ENCODE assay signal across 25 cellular contexts in the genomic region with DNA sequence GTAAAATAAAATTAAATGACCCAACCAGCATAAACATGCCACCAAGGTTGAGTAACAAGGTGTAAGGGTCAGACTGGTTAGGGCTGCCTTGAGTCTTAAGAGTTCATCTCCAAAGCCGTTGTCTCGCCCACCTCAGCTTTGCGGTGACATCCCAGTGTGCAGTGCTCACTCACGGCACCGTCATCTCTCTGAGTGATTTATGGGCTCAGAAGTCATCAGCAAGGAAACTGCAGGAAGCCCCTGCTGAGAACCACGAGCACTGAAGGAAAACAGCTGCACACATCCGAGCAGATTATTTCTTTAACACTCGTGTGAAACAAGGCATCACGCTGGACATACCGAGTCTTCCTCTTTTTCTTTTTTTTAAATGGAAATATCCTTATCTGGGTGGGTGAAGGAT.
DNase-seq lines count a peak whose midpoint lies in the region; ATAC-seq and TF ChIP-seq lines count a peak whose summit lies in the region.
"Had no signal": no experiment of that assay in that cellular context is flagged by ENCODE, and none has a peak within 500 bp of the region (broad histone marks: within the 10 kb centered on the region; RNA-seq: fewer than 3 reads in every experiment).

No MANE protein-coding gene starts in this region.

- in situ Hi-C loops in IMR-90 (cut with MboI; ENCODE audit: low sequenced_read_pairs), result no loop called here

- no peak overlapping the region for H2BK5ac ChIP-seq in IMR-90 (ENCODE audit: low read depth, low read length, poor library complexity, severe bottlenecking)

- H2AK5ac ChIP-seq in IMR-90 (ENCODE audit: low read depth, low read length), result no peak overlapping the region

- no peak overlapping the region for H4K91ac ChIP-seq in IMR-90 (ENCODE audit: insufficient read depth, low read depth, low read length)

- H3K14ac ChIP-seq in IMR-90 (replicated peaks; ENCODE audit: low read depth, low read length), result 0 out of 2 replicates have a peak overlapping the region, but pooled peaks have one; percentile 0

- ATAC-seq in IMR-90 (ENCODE audit: low read depth) (no peak), psoas muscle (no peak)
- ATAC-seq: activated CD4-positive, alpha-beta T cell treated with anti-CD3 and anti-CD28 coated beads for 36 hours; left cardiac atrium; Panc1; right cardiac atrium; stimulated activated naive CD8-positive, alpha-beta T cell treated with anti-CD3 and anti-CD28 coated beads, Interleukin-15, amount 100 ng/mL, for 72 hours had no signal

- H3K27ac ChIP-seq in IMR-90 (ENCODE audit: insufficient read depth, low read length) (no peak overlapping the region), psoas muscle (no peak overlapping the region)
- H3K27ac ChIP-seq: ovary, tibial nerve had no signal

- POLR2A ChIA-PET in IMR-90 (lab: Charles Lee; ENCODE audit: unreplicated experiment), result no interaction called here

- H3K79me1 ChIP-seq in IMR-90 (ENCODE audit: low read depth in 1 of 2, low read length in 2 of 2), result no peaks in the 10 kb centered on the region

- no peaks in the 10 kb centered on the region for H3K9me1 ChIP-seq in IMR-90 (ENCODE audit: insufficient read depth, low read length)

- no peak overlapping the region for H2BK120ac ChIP-seq in IMR-90 (ENCODE audit: low read depth, low read length)

- H2BK20ac ChIP-seq in IMR-90 (ENCODE audit: low read depth, low read length), result no peak overlapping the region

- CTCF ChIA-PET in IMR-90 (lab: Yijun Ruan, JAX), result no interaction called here

- no peak overlapping the region for H3K9ac ChIP-seq in IMR-90 (ENCODE audit: low read depth, low read length)

- TF ChIP-seq CTCF in IMR-90 (conservative IDR thresholded peaks at IDR 0.05; ENCODE audit: low read depth, low read length) (no peak), osteocyte (IDR thresholded peaks at IDR 0.05) (no peak), psoas muscle (IDR thresholded peaks at IDR 0.05) (no peak)

- H2AK9ac ChIP-seq in IMR-90 (replicated peaks; ENCODE audit: low read depth, low read length, poor library complexity), result no peak overlapping the region

- H4K5ac ChIP-seq in IMR-90 (ENCODE audit: low read depth, low read length), result no peak overlapping the region

- no peak overlapping the region for H3K27ac Mint-ChIP-seq in osteocyte (ENCODE audit: unreplicated experiment)
- H3K27ac Mint-ChIP-seq: activated CD4-positive, alpha-beta T cell treated with anti-CD3 and anti-CD28 coated beads for 36 hours; CD4-positive, CD25-positive, alpha-beta regulatory T cell; dendritic cell treated with granulocyte-macrophage colony-stimulating factor and Interleukin-4, amounts not matched to agents 40 ng/mL and 50 ng/mL, for 4 days; stimulated activated naive CD8-positive, alpha-beta T cell treated with anti-CD3 and anti-CD28 coated beads, Interleukin-15, amount 100 ng/mL, for 72 hours had no signal

- no peaks in the 10 kb centered on the region for H4K20me1 ChIP-seq in IMR-90 (ENCODE audit: insufficient read depth, low read length)

- 53% methylated on average over 3 of the region's 10 CpGs; no CpG with 5 or more reads in 1 of the 2 experiments for WGBS in IMR-90 (ENCODE audit: extremely low coverage in 2 of 2, insufficient read length in 1 of 2), 2 experiments
- WGBS in psoas muscle, 3 donors, result 22 to 25% (median 23%) methylated on average over 10 of the region's 10 CpGs

- H3K23ac ChIP-seq in IMR-90 (ENCODE audit: low read depth, low read length), result no peak overlapping the region

- BruUV-seq in IMR-90 (replicated peaks; lab: Mats Ljungman, UMichigan), result no TSS peak

- H3K4me1 ChIP-seq in IMR-90 (ENCODE audit: control insufficient read depth, insufficient read depth, low read length), result no peaks in the 10 kb centered on the region
- no peaks in the 10 kb centered on the region for H3K4me1 ChIP-seq in psoas muscle
- H3K4me1 ChIP-seq: tibial nerve had no signal

- DNase-seq in IMR-90 (peak; percentile 5), RPMI7951 (ENCODE audit: low read depth) (peak; percentile 11), glomerular visceral epithelial cell (ENCODE audit: extremely low spot score) (peak; percentile 36), osteocyte (ENCODE audit: extremely low spot score, unreplicated experiment) (no peak), SKM-1 treated with dmso at 0.1 percent for 144 hours (lab: John Stamatoyannopoulos, UW; ENCODE audit: unreplicated experiment) (no peak), psoas muscle (no peak), activated gamma-delta T cell treated with Interleukin-2 at 50 U/mL for 16 hours (no peak)
- DNase-seq: activated CD4-positive, alpha-beta T cell treated with anti-CD3 and anti-CD28 coated beads for 36 hours; activated CD8-positive, alpha-beta memory T cell treated with anti-CD3 and anti-CD28 coated beads for 24 hours; activated T-cell treated with anti-CD3 and anti-CD28 coated beads, Interleukin-2, amount 50 U/mL, for 1 hour; caudate nucleus; CD4-positive, CD25-positive, alpha-beta regulatory T cell; EL; glutamatergic neuron; Karpas-422; left cardiac atrium; NCI-H1048; NCI-H2029; NCI-H345; ovary; right cardiac atrium; stimulated activated naive CD8-positive, alpha-beta T cell treated with anti-CD3 and anti-CD28 coated beads, Interleukin-15, amount 100 ng/mL, for 72 hours had no signal

- H3K4me1 Mint-ChIP-seq in osteocyte (ENCODE audit: unreplicated experiment), result peaks cover 19% of the 10 kb centered on the region
- H3K4me1 Mint-ChIP-seq: activated CD4-positive, alpha-beta T cell treated with anti-CD3 and anti-CD28 coated beads for 36 hours; CD4-positive, CD25-positive, alpha-beta regulatory T cell; stimulated activated naive CD8-positive, alpha-beta T cell treated with anti-CD3 and anti-CD28 coated beads, Interleukin-15, amount 100 ng/mL, for 72 hours had no signal

- H3K36me3 ChIP-seq in IMR-90 (ENCODE audit: control insufficient read depth, insufficient read depth, low read length) (no peaks in the 10 kb centered on the region), psoas muscle (ENCODE audit: insufficient read depth in 1 of 2, low read depth in 1 of 2) (no peaks in the 10 kb centered on the region)
- H3K36me3 ChIP-seq: ovary, tibial nerve had no signal

- TF ChIP-seq POLR2A in IMR-90 (IDR thresholded peaks at IDR 0.05; ENCODE audit: low read depth, low read length), result no peak

- TF ChIP-seq RAD21 in IMR-90 (IDR thresholded peaks at IDR 0.05; ENCODE audit: low read length), result no peak

- peak overlapping the region; percentile 66 for H2AFZ ChIP-seq in IMR-90 (replicated peaks; ENCODE audit: low read length, poor library complexity)

- H3K9me3 ChIP-seq in IMR-90 (ENCODE audit: control insufficient read depth, insufficient read depth, low read length), result no peaks in the 10 kb centered on the region
- no peaks in the 10 kb centered on the region for H3K9me3 ChIP-seq in psoas muscle
- H3K9me3 ChIP-seq: ovary, tibial nerve had no signal

- dilution Hi-C loops in IMR-90 (cut with HindIII; ENCODE audit: low sequenced_read_pairs, unreplicated experiment), result no loop called here

- H3K18ac ChIP-seq in IMR-90 (ENCODE audit: low read depth, low read length), result no peak overlapping the region

- H2BK15ac ChIP-seq in IMR-90 (ENCODE audit: low read depth, low read length), result no peak overlapping the region

- peak overlapping the region in 1 of 2 experiments; percentile 62; a peak in 2 of 4 replicates for H4K8ac ChIP-seq in IMR-90 (ENCODE audit: low read depth in 2 of 2, low read length in 2 of 2)

- H3K4me3 Mint-ChIP-seq in osteocyte (ENCODE audit: unreplicated experiment), result peak overlapping the region; percentile 60
- H3K4me3 Mint-ChIP-seq: activated CD4-positive, alpha-beta T cell treated with anti-CD3 and anti-CD28 coated beads for 36 hours; CD4-positive, CD25-positive, alpha-beta regulatory T cell; dendritic cell treated with granulocyte-macrophage colony-stimulating factor and Interleukin-4, amounts not matched to agents 40 ng/mL and 50 ng/mL, for 4 days; stimulated activated naive CD8-positive, alpha-beta T cell treated with anti-CD3 and anti-CD28 coated beads, Interleukin-15, amount 100 ng/mL, for 72 hours had no signal

- no peaks in the 10 kb centered on the region for H3K27me3 Mint-ChIP-seq in osteocyte (ENCODE audit: unreplicated experiment)
- H3K27me3 Mint-ChIP-seq: activated CD4-positive, alpha-beta T cell treated with anti-CD3 and anti-CD28 coated beads for 36 hours; CD4-positive, CD25-positive, alpha-beta regulatory T cell; dendritic cell treated with granulocyte-macrophage colony-stimulating factor and Interleukin-4, amounts not matched to agents 40 ng/mL and 50 ng/mL, for 4 days; stimulated activated naive CD8-positive, alpha-beta T cell treated with anti-CD3 and anti-CD28 coated beads, Interleukin-15, amount 100 ng/mL, for 72 hours had no signal

- H3K56ac ChIP-seq in IMR-90 (ENCODE audit: extremely low read depth, insufficient read depth, low read length), result no peak overlapping the region

- no peaks in the 10 kb centered on the region for H3K36me3 Mint-ChIP-seq in osteocyte (ENCODE audit: unreplicated experiment)
- H3K36me3 Mint-ChIP-seq: CD4-positive, CD25-positive, alpha-beta regulatory T cell had no signal

- peak overlapping the region; percentile 10; the same call in 1 of the 2 replicates for H3K4me2 ChIP-seq in IMR-90 (ENCODE audit: low read depth, low read length)

- H3K27me3 ChIP-seq in IMR-90 (ENCODE audit: control insufficient read depth, insufficient read depth, low read length) (no peaks in the 10 kb centered on the region), psoas muscle (ENCODE audit: insufficient read depth in 3 of 3, low read length in 2 of 3) (no peaks in the 10 kb centered on the region)
- H3K27me3 ChIP-seq: ovary, tibial nerve had no signal

- intact Hi-C loops in IMR-90 (cut with micrococcal nuclease), result no loop called here
- intact Hi-C loops in psoas muscle (cut with DNase I), result no loop called here

- no peak overlapping the region for H3K4ac ChIP-seq in IMR-90 (ENCODE audit: low read depth, low read length)

- H3K4me3 ChIP-seq in IMR-90 (ENCODE audit: insufficient read depth, low read depth, low read length), result no peak overlapping the region
- H3K4me3 ChIP-seq in psoas muscle, result no peak overlapping the region
- H3K4me3 ChIP-seq: ovary, tibial nerve had no signal

- no peaks in the 10 kb centered on the region for H3K9me3 Mint-ChIP-seq in osteocyte (ENCODE audit: unreplicated experiment)

TF ChIP-seq in IMR-90, 13 proteins besides CTCF, POLR2A, EP300 and RAD21 (continues in another document):
- TF ChIP-seq MXI1 (IDR thresholded peaks at IDR 0.05; ENCODE audit: borderline replicate concordance, low read depth, low read length) (no peak), NFE2L2 (IDR thresholded peaks at IDR 0.05; ENCODE audit: low read depth, low read length) (no peak), CHD1 (IDR thresholded peaks at IDR 0.05; ENCODE audit: low read depth, low read length) (no peak), BHLHE40 (IDR thresholded peaks at IDR 0.05; ENCODE audit: low read depth, low read length) (no peak), MAFK (IDR thresholded peaks at IDR 0.05; ENCODE audit: low read depth, low read length) (no peak), RCOR1 (IDR thresholded peaks at IDR 0.05; ENCODE audit: insufficient replicate concordance, low read length) (no peak), CEBPB (IDR thresholded peaks at IDR 0.05; ENCODE audit: low read depth, low read length) (no peak), RFX5 (IDR thresholded peaks at IDR 0.05; ENCODE audit: low read depth, low read length) (no peak), MAZ (IDR thresholded peaks at IDR 0.05; ENCODE audit: borderline replicate concordance, low read depth, low read length) (no peak)

Comparison
In these comparisons a context has a peak if more than half of its experiments do, and no peak if none do; other contexts are left out.
1. DNase-seq: peak in IMR-90 (single experiment), RPMI7951 (single experiment) and glomerular visceral epithelial cell (single experiment); none in osteocyte (single experiment), SKM-1 treated with dmso at 0.1 percent for 144 hours (single experiment), psoas muscle (0 of 2) and activated gamma-delta T cell treated with Interleukin-2 at 50 U/mL for 16 hours (single experiment).